Comparison of ENCODE assay signal across 22 cellular contexts in the genomic region with DNA sequence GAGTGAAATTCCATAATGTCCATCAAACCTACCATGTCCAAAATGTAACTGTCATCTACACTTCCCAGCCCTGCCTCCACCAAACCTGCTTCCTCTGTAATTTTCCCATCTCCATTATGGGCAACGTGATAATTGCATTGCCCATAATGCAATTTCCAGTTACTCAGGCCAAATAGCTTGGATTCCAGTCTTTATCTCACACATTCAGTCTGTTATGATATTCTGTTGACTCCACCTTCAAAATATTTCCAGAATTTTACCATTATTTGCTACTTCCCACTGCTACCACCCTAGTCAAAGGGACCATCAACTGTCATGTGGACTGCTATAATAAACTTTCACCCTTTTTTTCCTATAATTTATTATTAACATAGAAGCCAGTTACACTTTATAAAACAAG.
A peak's percentile ranks its signal among the peaks of the same experiment; 100 is the strongest.
DNase-seq lines count a peak whose midpoint lies in the region; ATAC-seq, FAIRE-seq and TF ChIP-seq lines count a peak whose summit lies in the region.
"Had no signal": no experiment of that assay in that cellular context is flagged by ENCODE, and none has a peak within 500 bp of the region (broad histone marks: within the 10 kb centered on the region; RNA-seq: fewer than 3 reads in every experiment).

No MANE protein-coding gene starts in this region.

- FAIRE-seq in GM19239 (lab: Jason Lieb, UNC) (peak; percentile 35), HepG2 (lab: Jason Lieb, UNC) (no peak)
- FAIRE-seq: A549, D721Med, GM12878 had no signal

- DNase-seq in EH (ENCODE audit: low read depth): peak; percentile 58
- no peak for DNase-seq in GM19239 (ENCODE audit: insufficient read length, low spot score)
- DNase-seq in NCI-H226: peak; percentile 61
- DNase-seq in dermis microvascular lymphatic vessel endothelial cell (ENCODE audit: low read depth in 2 of 2): peak; percentile 16 to 84
- no peak for DNase-seq in adrenal gland
- no peak for DNase-seq in HepG2 (ENCODE audit: low spot score)
- DNase-seq: AML-193; Caco-2; Calu3; CD4-positive, alpha-beta T cell; CD8-positive, alpha-beta T cell; DMS79 treated with DMSO at 0.1 percent for 48 hours; EL; GDM1 had no signal

- no peaks in the 10 kb centered on the region for H4K20me1 ChIP-seq in HepG2 (ENCODE audit: insufficient read depth, low read length)
- H4K20me1 ChIP-seq: BLaER1 treated with 17β-estradiol and CSF1 and Interleukin-3, amounts not matched to agents 10 nM and 100 nM had no signal

- intact Hi-C loops in adrenal gland (cut with DNase I): no loop called here
- intact Hi-C loops in HepG2 (cut with micrococcal nuclease; ENCODE audit: unreplicated experiment): no loop called here

- no peak overlapping the region for H3K9ac ChIP-seq in HepG2 (ENCODE audit: insufficient read depth, low read depth, low read length)
- H3K9ac ChIP-seq: BLaER1 treated with 17β-estradiol and CSF1 and Interleukin-3, amounts not matched to agents 10 nM and 100 nM had no signal

- no peaks in the 10 kb centered on the region for H3K79me2 ChIP-seq in HepG2 (ENCODE audit: insufficient read depth, low read length)

- TF ChIP-seq EP300 in HepG2 (IDR thresholded peaks at IDR 0.05; ENCODE audit: low read depth in 2 of 2, low read length in 2 of 2) (no peak), HepG2 (CRISPR knock-in tag; IDR thresholded peaks at IDR 0.05; ENCODE audit: borderline replicate concordance) (no peak)

- H3K9me3 ChIP-seq in adrenal gland (replicated peaks in 1 of 3) (no peaks in the 10 kb centered on the region), HepG2 (ENCODE audit: low read length) (no peaks in the 10 kb centered on the region)
- H3K9me3 ChIP-seq: A549, Caco-2 had no signal

- CTCF ChIA-PET in HepG2 (lab: Yijun Ruan, JAX; ENCODE audit: low intra/inter-chr PET ratio, low total read pairs): no interaction called here

- TF ChIP-seq RAD21 in HepG2 (CRISPR knock-in tag; IDR thresholded peaks at IDR 0.05): no peak

- no TSS peak for BruUV-seq in HepG2 (replicated peaks; lab: Mats Ljungman, UMichigan)

- TF ChIP-seq POLR2A in adrenal gland (IDR thresholded peaks at IDR 0.05) (no peak), HepG2 (IDR thresholded peaks at IDR 0.05; ENCODE audit: insufficient read depth in 1 of 2, low read depth in 2 of 2, low read length in 2 of 2) (no peak)

- H3K27ac ChIP-seq in adrenal gland: no peak overlapping the region
- no peak overlapping the region for H3K27ac ChIP-seq in HepG2 (ENCODE audit: extremely low read length, insufficient read depth, low read length)
- H3K27ac ChIP-seq: 22Rv1; A549; BLaER1 treated with 17β-estradiol and CSF1 and Interleukin-3, amounts not matched to agents 10 nM and 100 nM; C4-2B had no signal

- TF ChIP-seq CTCF in adrenal gland (IDR thresholded peaks at IDR 0.05): no peak
- no peak for TF ChIP-seq CTCF in HepG2 (CRISPR knock-in tag; IDR thresholded peaks at IDR 0.05)

- H3K27me3 ChIP-seq in adrenal gland (no peaks in the 10 kb centered on the region), HepG2 (ENCODE audit: control insufficient read depth in 1 of 2, insufficient read depth in 2 of 2, low read length in 2 of 2) (peaks cover 0 to 8% of the 10 kb centered on the region in 2 experiments; a peak in 1 of 5 replicates)
- H3K27me3 ChIP-seq: BLaER1 treated with 17β-estradiol and CSF1 and Interleukin-3, amounts not matched to agents 10 nM and 100 nM had no signal

- ATAC-seq in HG02884 (IDR thresholded peaks at IDR 0.05; ENCODE audit: unreplicated experiment) (no peak), HG03196 (IDR thresholded peaks at IDR 0.05; ENCODE audit: unreplicated experiment) (no peak), HepG2 (no peak)
- ATAC-seq: A549; CD8-positive, alpha-beta T cell; GM12878 had no signal

- H3K4me1 ChIP-seq in adrenal gland (replicated peaks in 1 of 2) (no peaks in the 10 kb centered on the region), HepG2 (ENCODE audit: insufficient read depth, low read length) (no peaks in the 10 kb centered on the region)
- H3K4me1 ChIP-seq: A549, Caco-2 had no signal

- 80 to 91% (median 83%) methylated on average over 1 of the region's 1 CpG for WGBS in adrenal gland, 4 donors
- WGBS in HepG2 (ENCODE audit: low lambda C conversion rate): 22% methylated on average over 1 of the region's 1 CpG

- no peak overlapping the region for H2AFZ ChIP-seq in HepG2 (ENCODE audit: low read length)

- H3K4me2 ChIP-seq in HepG2 (ENCODE audit: low read depth, low read length): no peak overlapping the region
- H3K4me2 ChIP-seq: A549; BLaER1 treated with 17β-estradiol and CSF1 and Interleukin-3, amounts not matched to agents 10 nM and 100 nM had no signal

- H3K4me3 ChIP-seq in adrenal gland: no peak overlapping the region
- no peak overlapping the region for H3K4me3 ChIP-seq in HepG2 (replicated peaks in 1 of 3; ENCODE audit: insufficient read depth in 1 of 3, low read depth in 2 of 3, low read length in 3 of 3)
- H3K4me3 ChIP-seq: A549; BLaER1 treated with 17β-estradiol and CSF1 and Interleukin-3, amounts not matched to agents 10 nM and 100 nM; GM12878 had no signal

- in situ Hi-C loops in HepG2 (cut with HindIII; ENCODE audit: extremely low pct_ligation_motif_present, low pct_unique_long_range_greater_than_20kb): no loop called here

- POLR2A ChIA-PET in HepG2 (lab: Yijun Ruan, JAX): no interaction called here

- H3K36me3 ChIP-seq in adrenal gland (replicated peaks in 1 of 2): no peaks in the 10 kb centered on the region
- H3K36me3 ChIP-seq in HepG2 (replicated peaks in 1 of 2; ENCODE audit: control insufficient read depth in 1 of 2, insufficient read depth in 2 of 2, low read length in 2 of 2): no peaks in the 10 kb centered on the region

TF ChIP-seq in HepG2, 621 proteins besides CTCF, POLR2A, EP300 and RAD21 (continues in another document):
- TF ChIP-seq, protein P1, sequence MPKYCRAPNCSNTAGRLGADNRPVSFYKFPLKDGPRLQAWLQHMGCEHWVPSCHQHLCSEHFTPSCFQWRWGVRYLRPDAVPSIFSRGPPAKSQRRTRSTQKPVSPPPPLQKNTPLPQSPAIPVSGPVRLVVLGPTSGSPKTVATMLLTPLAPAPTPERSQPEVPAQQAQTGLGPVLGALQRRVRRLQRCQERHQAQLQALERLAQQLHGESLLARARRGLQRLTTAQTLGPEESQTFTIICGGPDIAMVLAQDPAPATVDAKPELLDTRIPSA (CRISPR knock-in tag; IDR thresholded peaks at IDR 0.05; ENCODE audit: borderline replicate concordance): no peak
- TF ChIP-seq, protein P2, sequence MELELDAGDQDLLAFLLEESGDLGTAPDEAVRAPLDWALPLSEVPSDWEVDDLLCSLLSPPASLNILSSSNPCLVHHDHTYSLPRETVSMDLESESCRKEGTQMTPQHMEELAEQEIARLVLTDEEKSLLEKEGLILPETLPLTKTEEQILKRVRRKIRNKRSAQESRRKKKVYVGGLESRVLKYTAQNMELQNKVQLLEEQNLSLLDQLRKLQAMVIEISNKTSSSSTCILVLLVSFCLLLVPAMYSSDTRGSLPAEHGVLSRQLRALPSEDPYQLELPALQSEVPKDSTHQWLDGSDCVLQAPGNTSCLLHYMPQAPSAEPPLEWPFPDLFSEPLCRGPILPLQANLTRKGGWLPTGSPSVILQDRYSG (CRISPR knock-in tag; IDR thresholded peaks at IDR 0.05): no peak
- no peak for TF ChIP-seq ZBTB42 (CRISPR knock-in tag; IDR thresholded peaks at IDR 0.05)
- TF ChIP-seq ZSCAN25 (CRISPR knock-in tag; IDR thresholded peaks at IDR 0.05): no peak
- TF ChIP-seq, protein P3, sequence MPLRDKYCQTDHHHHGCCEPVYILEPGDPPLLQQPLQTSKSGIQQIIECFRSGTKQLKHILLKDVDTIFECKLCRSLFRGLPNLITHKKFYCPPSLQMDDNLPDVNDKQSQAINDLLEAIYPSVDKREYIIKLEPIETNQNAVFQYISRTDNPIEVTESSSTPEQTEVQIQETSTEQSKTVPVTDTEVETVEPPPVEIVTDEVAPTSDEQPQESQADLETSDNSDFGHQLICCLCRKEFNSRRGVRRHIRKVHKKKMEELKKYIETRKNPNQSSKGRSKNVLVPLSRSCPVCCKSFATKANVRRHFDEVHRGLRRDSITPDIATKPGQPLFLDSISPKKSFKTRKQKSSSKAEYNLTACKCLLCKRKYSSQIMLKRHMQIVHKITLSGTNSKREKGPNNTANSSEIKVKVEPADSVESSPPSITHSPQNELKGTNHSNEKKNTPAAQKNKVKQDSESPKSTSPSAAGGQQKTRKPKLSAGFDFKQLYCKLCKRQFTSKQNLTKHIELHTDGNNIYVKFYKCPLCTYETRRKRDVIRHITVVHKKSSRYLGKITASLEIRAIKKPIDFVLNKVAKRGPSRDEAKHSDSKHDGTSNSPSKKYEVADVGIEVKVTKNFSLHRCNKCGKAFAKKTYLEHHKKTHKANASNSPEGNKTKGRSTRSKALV (CRISPR knock-in tag; IDR thresholded peaks at IDR 0.05): no peak
- no peak for TF ChIP-seq ZNF350 (CRISPR knock-in tag; IDR thresholded peaks at IDR 0.05; ENCODE audit: borderline replicate concordance, low read depth)
- TF ChIP-seq ZXDC (CRISPR knock-in tag; IDR thresholded peaks at IDR 0.05): no peak
- TF ChIP-seq GTF3A (CRISPR knock-in tag; conservative IDR thresholded peaks at IDR 0.05): no peak
- no peak for TF ChIP-seq ZNF557 (CRISPR knock-in tag; IDR thresholded peaks at IDR 0.05)
- no peak for TF ChIP-seq ZNF780A (CRISPR knock-in tag; IDR thresholded peaks at IDR 0.05)
- no peak for TF ChIP-seq ZNF17 (CRISPR knock-in tag; IDR thresholded peaks at IDR 0.05)

Comparison
In these comparisons a context has a peak if more than half of its experiments do, and no peak if none do; other contexts are left out.
1. DNase-seq: peak in EH (single experiment), NCI-H226 (single experiment) and dermis microvascular lymphatic vessel endothelial cell (2 of 2); none in GM19239 (single experiment), adrenal gland (0 of 7) and HepG2 (single experiment).